In genomic region chr7:131061818-131062217, GRCh38 we compare ENCODE assay signal across 17 cellular contexts.
DNase-seq lines count a peak whose midpoint lies in the region; ATAC-seq and TF ChIP-seq lines count a peak whose summit lies in the region.
"Had no signal": no experiment of that assay in that cellular context is flagged by ENCODE, and none has a peak within 500 bp of the region (broad histone marks: within the 10 kb centered on the region; RNA-seq: fewer than 3 reads in every experiment).

No MANE protein-coding gene starts in this region.

- H3K4me1 ChIP-seq in right cardiac atrium (ENCODE audit: control insufficient read depth, insufficient read depth, low read length) (peaks cover 9% of the 10 kb centered on the region), left lung (peaks cover 7 to 34% of the 10 kb centered on the region in 2 donors)

- ATAC-seq in Right ventricle myocardium superior (ENCODE audit: poor library complexity) (peak; percentile 70), right cardiac atrium (no peak), left lung (peak; percentile 12)
- ATAC-seq: GM12878 had no signal

- intact Hi-C loops in Right ventricle myocardium superior (cut with DNase I) (no loop called here), right cardiac atrium (cut with DNase I) (loop anchor here in 2 of 4 donors (10.0 kb wide), 2 partner anchors 243 to 363 kb away; no protein-coding TSS in a partner anchor), left lung (cut with DNase I) (loop anchor here in 1 of 2 donors (10.0 kb wide), 1 partner anchor 243 kb away; no protein-coding TSS in a partner anchor)

- no peak for TF ChIP-seq CTCF in left lung (IDR thresholded peaks at IDR 0.05)

- H3K36me3 ChIP-seq in left lung, result no peaks in the 10 kb centered on the region
- H3K36me3 ChIP-seq: MG63 had no signal

- H3K9me3 ChIP-seq in right cardiac atrium (ENCODE audit: control insufficient read depth, low read length) (no peaks in the 10 kb centered on the region), left lung (no peaks in the 10 kb centered on the region)
- H3K9me3 ChIP-seq: A549, MG63 had no signal

- DNase-seq in Right ventricle myocardium superior, result no peak
- no peak for DNase-seq in right cardiac atrium
- DNase-seq in amniotic epithelial cell (ENCODE audit: low read depth), result peak; percentile 32
- no peak for DNase-seq in left lung
- peak; percentile 39 for DNase-seq in renal cortical epithelial cell (ENCODE audit: low read depth)
- no peak for DNase-seq in stimulated activated CD4-positive, alpha-beta T cell treated with anti-CD3 and anti-CD28 coated beads, Interleukin-1b, Interleukin-23, amount 100 ng/mL, for 48 hours
- DNase-seq in NOMO-1 (lab: John Stamatoyannopoulos, UW; ENCODE audit: unreplicated experiment in 2 of 2), result no peak
- no peak for DNase-seq in substantia nigra (lab: John Stamatoyannopoulos, UW)
- DNase-seq: Calu3, DMS79, KBM-7, MG63, NCI-H2029, NCI-H510A treated with DMSO at 0.1 percent for 48 hours had no signal

- 88% methylated on average over 4 of the region's 4 CpGs for WGBS in right cardiac atrium

- no peak overlapping the region for H3K27ac ChIP-seq in right cardiac atrium (ENCODE audit: low read length)
- no peak overlapping the region for H3K27ac ChIP-seq in left lung
- H3K27ac ChIP-seq in substantia nigra (ENCODE audit: low read depth, low read length, poor library complexity, severe bottlenecking), result no peak overlapping the region
- H3K27ac ChIP-seq: A549, HL-60 had no signal

- no peaks in the 10 kb centered on the region for H3K27me3 ChIP-seq in right cardiac atrium (ENCODE audit: control insufficient read depth, insufficient read depth)
- no peaks in the 10 kb centered on the region for H3K27me3 ChIP-seq in left lung
- H3K27me3 ChIP-seq: MG63 had no signal

- H3K4me3 ChIP-seq in right cardiac atrium (ENCODE audit: low read length), result no peak overlapping the region
- H3K4me3 ChIP-seq in left lung, result no peak overlapping the region
- H3K4me3 ChIP-seq: A549, GM12878, MG63 had no signal

Comparison
In these comparisons a context has a peak if more than half of its experiments do, and no peak if none do; other contexts are left out.
1. ATAC-seq: peak in Right ventricle myocardium superior (single experiment) and left lung (single experiment); none in right cardiac atrium (0 of 2).
2. DNase-seq: peak in amniotic epithelial cell (single experiment) and renal cortical epithelial cell (single experiment); none in Right ventricle myocardium superior (single experiment), right cardiac atrium (0 of 3), left lung (0 of 2), stimulated activated CD4-positive, alpha-beta T cell treated with anti-CD3 and anti-CD28 coated beads, Interleukin-1b, Interleukin-23, amount 100 ng/mL, for 48 hours (single experiment), NOMO-1 (0 of 2) and substantia nigra (0 of 49).